ENCODE assay signal across 8 cellular contexts in genomic region chr11:16612801-16613400, GRCh38.
A peak's percentile ranks its signal among the peaks of the same experiment; 100 is the strongest.
DNase-seq lines count a peak whose midpoint lies in the region; ATAC-seq, FAIRE-seq and TF ChIP-seq lines count a peak whose summit lies in the region.

No MANE protein-coding gene starts in this region.

- no peak overlapping the region for H3K4ac ChIP-seq in trophoblast cell (ENCODE audit: low read depth, low read length)

- H4K91ac ChIP-seq in trophoblast cell (ENCODE audit: low read depth, low read length), result no peak overlapping the region

- H3K27ac ChIP-seq in Panc1 (ENCODE audit: low read length), result no peak overlapping the region
- H3K27ac ChIP-seq in trophoblast cell (ENCODE audit: low read depth, low read length), result no peak overlapping the region

- peak overlapping the region; percentile 83 for H3K4me2 ChIP-seq in trophoblast cell (ENCODE audit: low read length)

- H3K23ac ChIP-seq in trophoblast cell (ENCODE audit: low read length), result no peak overlapping the region

- H2BK12ac ChIP-seq in trophoblast cell (ENCODE audit: low read length), result no peak overlapping the region

- ATAC-seq in Panc1 (0 out of 2 replicates have a peak, but pooled peaks have one; percentile 40), GM19324 (IDR thresholded peaks at IDR 0.05; ENCODE audit: low FRiP score, unreplicated experiment) (no peak)

- no peak overlapping the region for H3K18ac ChIP-seq in trophoblast cell (ENCODE audit: low read length)

- H3K4me1 ChIP-seq in Panc1 (ENCODE audit: control insufficient read depth, insufficient read depth, low read length), result peaks cover 12% of the 10 kb centered on the region
- H3K4me1 ChIP-seq in trophoblast cell (ENCODE audit: control insufficient read depth in 1 of 2, insufficient read depth in 2 of 2, low read length in 2 of 2), result peaks cover 3 to 6% of the 10 kb centered on the region in 2 experiments

- H3K36me3 ChIP-seq in Panc1 (ENCODE audit: control insufficient read depth, insufficient read depth, low read length) (no peaks in the 10 kb centered on the region), trophoblast cell (ENCODE audit: control insufficient read depth in 1 of 2, insufficient read depth in 2 of 2, low read length in 2 of 2) (no peaks in the 10 kb centered on the region)

- in situ Hi-C loops in Panc1 (cut with HindIII; ENCODE audit: low pct_unique_long_range_greater_than_20kb, low sequenced_read_pairs), result no loop called here

- DNase-seq in EL, result peak; percentile 43
- no peak for DNase-seq in Panc1 (ENCODE audit: low read depth, low spot score)
- DNase-seq in fibroblast of pulmonary artery (ENCODE audit: low read depth), result no peak
- DNase-seq in trophoblast cell, result no peak
- no peak for DNase-seq in HTR-8/SVneo (ENCODE audit: insufficient read length, low spot score)
- DNase-seq in HK-2 (ENCODE audit: unreplicated experiment), result no peak
- no peak for DNase-seq in SK-N-DZ (ENCODE audit: low spot score)

- FAIRE-seq in HTR-8/SVneo (lab: Jason Lieb, UNC), result no peak

- H3K27me3 ChIP-seq in Panc1 (ENCODE audit: control insufficient read depth, insufficient read depth, low read length) (peaks cover 54% of the 10 kb centered on the region), trophoblast cell (ENCODE audit: insufficient read depth, low read length) (peaks cover 43% of the 10 kb centered on the region)

- BruUV-seq in Panc1 (replicated peaks; lab: Mats Ljungman, UMichigan), result no TSS peak

- TF ChIP-seq CTCF in Panc1 (IDR thresholded peaks at IDR 0.05) (no peak), fibroblast of pulmonary artery (IDR thresholded peaks at IDR 0.05; ENCODE audit: low read length, missing control alignments) (no peak)

- H3K79me2 ChIP-seq in trophoblast cell (ENCODE audit: control insufficient read depth, insufficient read depth, low read length, poor library complexity), result no peaks in the 10 kb centered on the region

- H2AFZ ChIP-seq in trophoblast cell (ENCODE audit: insufficient read depth, low read length, poor library complexity), result no peak overlapping the region

- H3K9me3 ChIP-seq in Panc1 (ENCODE audit: control insufficient read depth, insufficient read depth, low read depth, low read length), result no peaks in the 10 kb centered on the region
- H3K9me3 ChIP-seq in trophoblast cell (ENCODE audit: insufficient read depth, low read depth, low read length), result no peaks in the 10 kb centered on the region

- no peak overlapping the region for H2AK5ac ChIP-seq in trophoblast cell (ENCODE audit: low read length)

- POLR2A ChIA-PET in Panc1 (lab: Charles Lee), result no interaction called here

- H3K79me1 ChIP-seq in trophoblast cell (ENCODE audit: low read length), result no peaks in the 10 kb centered on the region

- CTCF ChIA-PET in Panc1 (lab: Charles Lee), result interaction anchor here (1.8 kb wide), 1 partner anchor 793 kb away, joined by 6 read pairs; no protein-coding TSS in a partner anchor

- no peak overlapping the region for H2BK5ac ChIP-seq in trophoblast cell (ENCODE audit: low read depth, low read length, poor library complexity)

- no peak overlapping the region for H3K14ac ChIP-seq in trophoblast cell (ENCODE audit: low read length)

- H3K4me3 ChIP-seq in Panc1 (ENCODE audit: low read depth in 2 of 2, low read length in 2 of 2) (peak overlapping the region; percentile 27 to 46), fibroblast of pulmonary artery (replicated peaks; ENCODE audit: low read depth, low read length) (peak overlapping the region; percentile 48), trophoblast cell (ENCODE audit: low read depth, low read length) (no peak overlapping the region)

- WGBS in trophoblast cell (ENCODE audit: extremely low coverage, insufficient coverage, insufficient read length), result no CpG with 5 or more reads among the region's 19 CpGs

- H2BK120ac ChIP-seq in trophoblast cell (ENCODE audit: insufficient read depth, low read length, poor library complexity), result no peak overlapping the region

- intact Hi-C loops in Panc1 (cut with micrococcal nuclease; ENCODE audit: unreplicated experiment), result loop anchor here (5.0 kb wide), 3 partner anchors 791 to 1286 kb away; no protein-coding TSS in a partner anchor

- H3K9ac ChIP-seq in trophoblast cell (ENCODE audit: low read length), result no peak overlapping the region

- no peak overlapping the region for H4K8ac ChIP-seq in trophoblast cell (ENCODE audit: low read depth, low read length)

- no peak overlapping the region for H4K12ac ChIP-seq in trophoblast cell (ENCODE audit: low read depth, low read length)
